Comparison of ENCODE assay signal across 13 cellular contexts in the genomic region with DNA sequence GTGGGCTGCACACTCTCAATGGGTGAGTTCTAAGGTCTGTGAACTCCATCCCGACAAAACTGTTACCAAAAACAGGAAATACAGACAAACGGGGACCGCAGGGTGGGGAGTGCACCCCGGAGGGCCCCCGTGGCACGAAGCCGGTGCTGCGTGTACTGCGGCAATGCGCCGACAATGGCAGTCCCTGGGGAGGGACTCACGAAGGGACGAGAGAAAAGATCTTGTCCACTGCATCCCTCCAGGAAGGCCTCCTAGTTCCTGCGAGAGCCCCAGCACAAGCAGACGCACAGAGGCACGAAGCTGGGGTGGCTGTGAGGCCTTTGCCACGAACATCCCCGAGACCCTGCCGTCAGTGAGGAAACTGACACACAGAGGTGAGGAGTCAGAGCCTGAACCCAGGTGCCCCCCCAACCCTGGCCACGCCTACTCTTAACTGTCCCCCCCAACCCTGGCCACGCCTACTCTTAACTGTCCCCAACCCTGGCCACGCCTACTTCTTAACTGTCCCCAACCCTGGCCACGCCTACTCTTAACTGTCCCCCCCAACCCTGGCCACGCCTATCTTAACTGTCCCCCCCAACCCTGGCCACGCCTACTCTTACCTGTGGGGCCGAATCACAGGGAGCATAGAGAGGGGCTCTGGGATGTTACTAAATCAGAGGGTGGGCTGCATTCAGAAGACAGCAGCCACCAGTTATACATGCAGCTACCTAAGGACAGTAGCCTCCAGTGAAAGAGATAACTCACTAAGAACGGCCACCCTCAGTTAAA. TPM values are rescaled to one million over a fixed set of nuclear protein-coding genes. Genes with fewer than 3 reads are reported as not detected.
A peak's percentile ranks its signal among the peaks of the same experiment; 100 is the strongest.
DNase-seq lines count a peak whose midpoint lies in the region; ATAC-seq and TF ChIP-seq lines count a peak whose summit lies in the region.
"Had no signal": no experiment of that assay in that cellular context is flagged by ENCODE, and none has a peak within 500 bp of the region (broad histone marks: within the 10 kb centered on the region; RNA-seq: fewer than 3 reads in every experiment).

No MANE protein-coding gene starts in this region.

- no peaks in the 10 kb centered on the region for H3K27me3 ChIP-seq in DOHH2 (ENCODE audit: control insufficient read depth, low read length)
- H3K27me3 ChIP-seq in Karpas-422 (ENCODE audit: low read length) = no peaks in the 10 kb centered on the region
- H3K27me3 ChIP-seq in naive thymus-derived CD4-positive, alpha-beta T cell (ENCODE audit: control insufficient read depth in 2 of 2, insufficient read depth in 2 of 2, low read length in 2 of 2) = no peaks in the 10 kb centered on the region
- no peaks in the 10 kb centered on the region for H3K27me3 ChIP-seq in lower lobe of right lung (ENCODE audit: low read depth)
- H3K27me3 ChIP-seq: adrenal gland, colonic mucosa had no signal

- peak overlapping the region in 5 of 9 donors; percentile 43 to 85 (median 70) for H3K27ac Mint-ChIP-seq in naive thymus-derived CD4-positive, alpha-beta T cell

- H3K4me3 ChIP-seq in DOHH2 (ENCODE audit: low read length) = no peak overlapping the region
- no peak overlapping the region for H3K4me3 ChIP-seq in Karpas-422 (ENCODE audit: low read length)
- H3K4me3 ChIP-seq in naive thymus-derived CD4-positive, alpha-beta T cell (ENCODE audit: low read length) = no peak overlapping the region
- H3K4me3 ChIP-seq in lower lobe of right lung = no peak overlapping the region
- H3K4me3 ChIP-seq: adrenal gland, colonic mucosa had no signal

- no peak overlapping the region for H2AFZ ChIP-seq in Karpas-422 (ENCODE audit: low read length)

- intact Hi-C loops in naive thymus-derived CD4-positive, alpha-beta T cell (cut with micrococcal nuclease) = no loop called here
- intact Hi-C loops in lower lobe of right lung (cut with DNase I) = no loop called here

- POLR2A ChIA-PET in naive thymus-derived CD4-positive, alpha-beta T cell (lab: Charles Lee) = no interaction called here

- peak; percentile 39 for ATAC-seq in naive thymus-derived CD4-positive, alpha-beta T cell
- no peak for ATAC-seq in lower lobe of right lung
- no peak for ATAC-seq in HG03460 (IDR thresholded peaks at IDR 0.05; ENCODE audit: unreplicated experiment)

- TF ChIP-seq CTCF in DOHH2 (IDR thresholded peaks at IDR 0.05; ENCODE audit: low read depth, low read length, poor library complexity, severe bottlenecking) (no peak), lower lobe of right lung (IDR thresholded peaks at IDR 0.05) (no peak)

- peak overlapping the region; percentile 16; the same call in 1 of the 2 replicates for H3K4me2 ChIP-seq in DOHH2 (ENCODE audit: low read length)
- H3K4me2 ChIP-seq in Karpas-422 (ENCODE audit: low read depth, low read length, poor library complexity, severe bottlenecking) = no peak overlapping the region

- H4K20me1 ChIP-seq in DOHH2 (ENCODE audit: control insufficient read depth, insufficient read depth, low read depth, low read length) = no peaks in the 10 kb centered on the region
- H4K20me1 ChIP-seq in Karpas-422 (ENCODE audit: insufficient read depth, low read depth, low read length) = peaks cover 9% of the 10 kb centered on the region; the same call in 1 of the 2 replicates

- peaks cover 4 to 34% (median 22%) of the 10 kb centered on the region in 7 donors for H3K4me1 Mint-ChIP-seq in naive thymus-derived CD4-positive, alpha-beta T cell

- H3K27ac ChIP-seq in DOHH2 (ENCODE audit: low read depth, low read length) (no peak overlapping the region), Karpas-422 (ENCODE audit: low read length) (no peak overlapping the region), lower lobe of right lung (no peak overlapping the region)
- peak overlapping the region; percentile 12 for H3K27ac ChIP-seq in naive thymus-derived CD4-positive, alpha-beta T cell (ENCODE audit: low read depth, low read length)
- H3K27ac ChIP-seq: adrenal gland, colonic mucosa had no signal

- H3K4me1 ChIP-seq in DOHH2 (ENCODE audit: control insufficient read depth, low read length) = peaks cover 18% of the 10 kb centered on the region
- peaks cover 11% of the 10 kb centered on the region for H3K4me1 ChIP-seq in Karpas-422 (ENCODE audit: low read length)
- H3K4me1 ChIP-seq in naive thymus-derived CD4-positive, alpha-beta T cell (ENCODE audit: control insufficient read depth in 2 of 2, insufficient read depth in 2 of 2, low read length in 2 of 2) = peaks cover 3 to 5% of the 10 kb centered on the region in 2 donors
- peaks cover 9% of the 10 kb centered on the region for H3K4me1 ChIP-seq in lower lobe of right lung

- no peaks in the 10 kb centered on the region for H3K9me3 ChIP-seq in DOHH2 (ENCODE audit: control insufficient read depth, insufficient read depth, low read length)
- no peaks in the 10 kb centered on the region for H3K9me3 ChIP-seq in Karpas-422 (ENCODE audit: low read length)
- no peaks in the 10 kb centered on the region for H3K9me3 ChIP-seq in naive thymus-derived CD4-positive, alpha-beta T cell (ENCODE audit: control insufficient read depth in 2 of 3, low read length in 3 of 3)
- no peaks in the 10 kb centered on the region for H3K9me3 ChIP-seq in lower lobe of right lung
- H3K9me3 ChIP-seq: adrenal gland, colonic mucosa had no signal

- peak overlapping the region in 6 of 10 donors; percentile 19 to 70 (median 44) for H3K4me3 Mint-ChIP-seq in naive thymus-derived CD4-positive, alpha-beta T cell

- CTCF ChIA-PET in naive thymus-derived CD4-positive, alpha-beta T cell (lab: Charles Lee) = interaction anchor here (0.5 kb wide), 1 partner anchor 702 kb away, joined by 3 read pairs; no protein-coding TSS in a partner anchor

- H3F3A ChIP-seq in DOHH2 (ENCODE audit: control insufficient read depth, insufficient read depth) = no peaks in the 10 kb centered on the region

- H3K27me3 Mint-ChIP-seq in naive thymus-derived CD4-positive, alpha-beta T cell = peaks cover 0 to 4% (median 0%) of the 10 kb centered on the region in 5 donors

- H3K9me3 Mint-ChIP-seq in naive thymus-derived CD4-positive, alpha-beta T cell = peaks cover 0 to 8% (median 0%) of the 10 kb centered on the region in 11 donors

- H3K9me2 ChIP-seq in DOHH2 (replicated peaks; ENCODE audit: control insufficient read depth, low read length) (no peaks in the 10 kb centered on the region), Karpas-422 (replicated peaks; ENCODE audit: insufficient read depth, low read length) (no peaks in the 10 kb centered on the region)

- peaks cover 0 to 5% (median 0%) of the 10 kb centered on the region in 5 donors for H3K36me3 Mint-ChIP-seq in naive thymus-derived CD4-positive, alpha-beta T cell

- H3K36me3 ChIP-seq in DOHH2 (ENCODE audit: control insufficient read depth, low read length) = peaks cover 13% of the 10 kb centered on the region
- H3K36me3 ChIP-seq in Karpas-422 (ENCODE audit: insufficient read depth, low read length) = 0 out of 2 replicates have a peak, but pooled peaks cover 5% of the 10 kb centered on the region
- peaks cover 0 to 63% (median 5%) of the 10 kb centered on the region in 3 experiments for H3K36me3 ChIP-seq in naive thymus-derived CD4-positive, alpha-beta T cell (ENCODE audit: control insufficient read depth in 2 of 3, insufficient read depth in 3 of 3, low read length in 3 of 3)
- peaks cover 68% of the 10 kb centered on the region for H3K36me3 ChIP-seq in lower lobe of right lung

- peak; percentile 68 for DNase-seq in Karpas-422
- DNase-seq in activated CD8-positive, alpha-beta memory T cell treated with anti-CD3 and anti-CD28 coated beads, Interleukin-2, amount 50 U/mL, for 4 hours = peak; percentile 47
- peak in 1 of 9 donors; percentile 40 for DNase-seq in naive thymus-derived CD4-positive, alpha-beta T cell
- DNase-seq in lower lobe of right lung = no peak
- DNase-seq in GM19238 (ENCODE audit: insufficient read length, low spot score) = no peak
- DNase-seq: adrenal gland, colonic mucosa, GDM1, substantia nigra had no signal

- peaks cover 12% of the 10 kb centered on the region for H3K79me2 ChIP-seq in DOHH2 (ENCODE audit: control insufficient read depth, low read length)
- H3K79me2 ChIP-seq in Karpas-422 (ENCODE audit: low read length) = peaks cover 19% of the 10 kb centered on the region

- H3K9ac ChIP-seq in Karpas-422 (ENCODE audit: low read length) = no peak overlapping the region

RNA-seq across cellular contexts. Expression of gene MED16, which starts 4.2 kb away (rescaled TPM):
- 10.8 and 14.1 TPM in 2 replicates for total RNA-seq in Karpas-422 (2014; rRNA removed; shearing (Covaris generic); ENCODE audit: low replicate concordance)
- 10 to 100 TPM; 47.5 to 78.2 (median 67.6) TPM for total RNA-seq in naive thymus-derived CD4-positive, alpha-beta T cell
- 100 to 1,000 TPM in 1 of 2 donors, 10 to 100 TPM in 1; 65.7 to 142 TPM for polyA plus RNA-seq in naive thymus-derived CD4-positive, alpha-beta T cell
- total RNA-seq in lower lobe of right lung = 46.1 TPM

RNA-seq across cellular contexts. Expression of gene RNU6-9, which starts 4.5 kb away (rescaled TPM):
- not detected in 2 replicates for total RNA-seq in Karpas-422 (2014; rRNA removed; shearing (Covaris generic); ENCODE audit: low replicate concordance)
- not detected for total RNA-seq in naive thymus-derived CD4-positive, alpha-beta T cell
- not detected for polyA plus RNA-seq in naive thymus-derived CD4-positive, alpha-beta T cell
- not detected for total RNA-seq in lower lobe of right lung
- total RNA-seq: adrenal gland, colonic mucosa, fibroblast of lung, posterior vena cava had no signal
- polyA plus RNA-seq: adrenal gland, fibroblast of lung had no signal

RNA-seq across cellular contexts. Expression of gene R3HDM4, which starts 24.2 kb away (rescaled TPM):
- total RNA-seq in Karpas-422 (2014; rRNA removed; shearing (Covaris generic); ENCODE audit: low replicate concordance) = 41.9 and 43.8 TPM in 2 replicates
- total RNA-seq in naive thymus-derived CD4-positive, alpha-beta T cell = 100 to 1,000 TPM; 123 to 219 (median 184) TPM
- polyA plus RNA-seq in naive thymus-derived CD4-positive, alpha-beta T cell = 100 to 1,000 TPM; 195 to 251 TPM
- 46.0 TPM for total RNA-seq in lower lobe of right lung

RNA-seq across cellular contexts. Expression of gene KISS1R, which starts 28.3 kb away (rescaled TPM):
- total RNA-seq in Karpas-422 (2014; rRNA removed; shearing (Covaris generic); ENCODE audit: low replicate concordance) = not detected in 2 replicates
- 1 to 10 TPM; 1.1 to 3.0 (median 1.7) TPM for total RNA-seq in naive thymus-derived CD4-positive, alpha-beta T cell
- under 1 TPM; 0.72 to 0.85 TPM for polyA plus RNA-seq in naive thymus-derived CD4-positive, alpha-beta T cell
- total RNA-seq in lower lobe of right lung = not detected
- total RNA-seq: fibroblast of lung, posterior vena cava had no signal
- polyA plus RNA-seq: adrenal gland, fibroblast of lung had no signal

RNA-seq across cellular contexts. Expression of gene CFD, which starts 29.3 kb away (rescaled TPM):
- total RNA-seq in Karpas-422 (2014; rRNA removed; shearing (Covaris generic); ENCODE audit: low replicate concordance) = 1.5 and 6.9 TPM in 2 replicates
- total RNA-seq in naive thymus-derived CD4-positive, alpha-beta T cell = 10 to 100 TPM in 2 of 5 experiments, 1 to 10 TPM in 3; 1.3 to 58.0 (median 2.1) TPM
- polyA plus RNA-seq in naive thymus-derived CD4-positive, alpha-beta T cell = 1 to 10 TPM; 4.9 to 8.0 TPM
- 282 TPM for total RNA-seq in lower lobe of right lung

Comparison
In these comparisons a context has a peak if more than half of its experiments do, and no peak if none do; other contexts are left out.
1. DNase-seq: peak in Karpas-422 (single experiment) and activated CD8-positive, alpha-beta memory T cell treated with anti-CD3 and anti-CD28 coated beads, Interleukin-2, amount 50 U/mL, for 4 hours (single experiment); none in lower lobe of right lung (single experiment) and GM19238 (single experiment).